In genomic region chr11:46916669-46917108, GRCh38 we compare ENCODE assay signal across 8 cellular contexts. TPM values are rescaled to one million over a fixed set of nuclear protein-coding genes. Genes with fewer than 3 reads are reported as not detected.
DNase-seq lines count a peak whose midpoint lies in the region; ATAC-seq and TF ChIP-seq lines count a peak whose summit lies in the region.

No MANE protein-coding gene starts in this region.

- peaks cover 49% of the 10 kb centered on the region for H3K4me1 ChIP-seq in DOHH2 (ENCODE audit: control insufficient read depth, low read length)

- H3K27me3 ChIP-seq in DOHH2 (ENCODE audit: control insufficient read depth, low read length) (peaks cover 19% of the 10 kb centered on the region), neural cell (ENCODE audit: insufficient read depth, low read depth, low read length) (peaks cover 37% of the 10 kb centered on the region)

- H3K4me3 Mint-ChIP-seq in activated T-cell treated with anti-CD3 and anti-CD28 coated beads, Interleukin-2, amount 50 U/mL, for 24 hours: peak overlapping the region; percentile 73

- peaks cover 73% of the 10 kb centered on the region for H3K27me3 Mint-ChIP-seq in activated T-cell treated with anti-CD3 and anti-CD28 coated beads, Interleukin-2, amount 50 U/mL, for 24 hours

- no peaks in the 10 kb centered on the region for H3K9me2 ChIP-seq in DOHH2 (replicated peaks; ENCODE audit: control insufficient read depth, low read length)
- H3K9me2 ChIP-seq in neural cell (ENCODE audit: insufficient read depth, low read length): no peaks in the 10 kb centered on the region

- no peaks in the 10 kb centered on the region for H3K36me3 Mint-ChIP-seq in activated T-cell treated with anti-CD3 and anti-CD28 coated beads, Interleukin-2, amount 50 U/mL, for 24 hours (ENCODE audit: low read depth)

- DNase-seq in HuH-7.5 (ENCODE audit: low spot score): peak; percentile 93
- DNase-seq in activated T-cell treated with anti-CD3 and anti-CD28 coated beads, Interleukin-2, amount 50 U/mL, for 24 hours: no peak
- peak; percentile 35 for DNase-seq in fibroblast of the conjunctiva (ENCODE audit: low read depth)

- H3K79me2 ChIP-seq in DOHH2 (ENCODE audit: control insufficient read depth, low read length) (no peaks in the 10 kb centered on the region), neural cell (replicated peaks; ENCODE audit: insufficient read depth, low read length) (no peaks in the 10 kb centered on the region)

- H3K4me1 Mint-ChIP-seq in activated T-cell treated with anti-CD3 and anti-CD28 coated beads, Interleukin-2, amount 50 U/mL, for 24 hours (ENCODE audit: low read depth): peaks cover 26% of the 10 kb centered on the region

- no peak overlapping the region for H3K27ac ChIP-seq in DOHH2 (ENCODE audit: low read depth, low read length)
- no peak overlapping the region for H3K27ac ChIP-seq in neural cell (ENCODE audit: low read length)

- H3K36me3 ChIP-seq in DOHH2 (ENCODE audit: control insufficient read depth, low read length) (no peaks in the 10 kb centered on the region), neural cell (ENCODE audit: insufficient read depth, low read length) (no peaks in the 10 kb centered on the region)

- H3F3A ChIP-seq in DOHH2 (ENCODE audit: control insufficient read depth, insufficient read depth): peaks cover 5% of the 10 kb centered on the region
- no peaks in the 10 kb centered on the region for H3F3A ChIP-seq in neural cell (ENCODE audit: insufficient read depth, low read length, poor library complexity, severe bottlenecking)

- ATAC-seq in HG02852 (IDR thresholded peaks at IDR 0.05; ENCODE audit: unreplicated experiment): no peak
- no peak for ATAC-seq in GM21360 (IDR thresholded peaks at IDR 0.05; ENCODE audit: unreplicated experiment)
- no peak for ATAC-seq in GM18858 (IDR thresholded peaks at IDR 0.05; ENCODE audit: unreplicated experiment)

- H4K20me1 ChIP-seq in DOHH2 (ENCODE audit: control insufficient read depth, insufficient read depth, low read depth, low read length): no peaks in the 10 kb centered on the region
- no peaks in the 10 kb centered on the region for H4K20me1 ChIP-seq in neural cell (ENCODE audit: insufficient read depth)

- peak overlapping the region; percentile 81 for H3K4me3 ChIP-seq in DOHH2 (ENCODE audit: low read length)
- peak overlapping the region; percentile 61 for H3K4me3 ChIP-seq in neural cell (ENCODE audit: low read length)

- H3K9me3 Mint-ChIP-seq in activated T-cell treated with anti-CD3 and anti-CD28 coated beads, Interleukin-2, amount 50 U/mL, for 24 hours: no peaks in the 10 kb centered on the region

- no peaks in the 10 kb centered on the region for H3K9me3 ChIP-seq in DOHH2 (ENCODE audit: control insufficient read depth, insufficient read depth, low read length)
- no peaks in the 10 kb centered on the region for H3K9me3 ChIP-seq in neural cell (ENCODE audit: low read length)

- peak overlapping the region; percentile 29 for H3K27ac Mint-ChIP-seq in activated T-cell treated with anti-CD3 and anti-CD28 coated beads, Interleukin-2, amount 50 U/mL, for 24 hours

- TF ChIP-seq RAD21 in neural cell (conservative IDR thresholded peaks at IDR 0.05): no peak

- H3K4me2 ChIP-seq in DOHH2 (ENCODE audit: low read length): peak overlapping the region; percentile 86
- H3K4me2 ChIP-seq in neural cell (ENCODE audit: low read length): peak overlapping the region; percentile 34

- no peak for TF ChIP-seq CTCF in DOHH2 (IDR thresholded peaks at IDR 0.05; ENCODE audit: low read depth, low read length, poor library complexity, severe bottlenecking)
- no peak for TF ChIP-seq CTCF in neural cell (IDR thresholded peaks at IDR 0.05; ENCODE audit: poor library complexity, severe bottlenecking)

- no peak for TF ChIP-seq EP300 in neural cell (conservative IDR thresholded peaks at IDR 0.05; ENCODE audit: poor library complexity, severe bottlenecking)

- no peak overlapping the region for H3K9ac ChIP-seq in neural cell (ENCODE audit: low read length)

- no peak overlapping the region for H2AFZ ChIP-seq in neural cell (ENCODE audit: low read depth, low read length)

TF ChIP-seq in neural cell, 6 proteins besides CTCF, POLR2A, EP300 and RAD21:
- no peak for TF ChIP-seq POLR2AphosphoS5 (IDR thresholded peaks at IDR 0.05)
- no peak for TF ChIP-seq SMC3 (conservative IDR thresholded peaks at IDR 0.05; ENCODE audit: poor library complexity)
- no peak for TF ChIP-seq MXI1 (conservative IDR thresholded peaks at IDR 0.05; ENCODE audit: poor library complexity, severe bottlenecking)
- no peak for TF ChIP-seq REST (IDR thresholded peaks at IDR 0.05; ENCODE audit: borderline replicate concordance)
TF ChIP-seq in neural cell: peak in this region for 0.

RNA-seq across cellular contexts. Expression of gene LRP4, which starts 1.7 kb away (rescaled TPM):
- 0.18 TPM in 1 of 2 replicates, not detected in the other for polyA plus RNA-seq in neural cell
- 0.24 and 0.46 TPM in 2 replicates for polyA minus RNA-seq in neural cell

RNA-seq across cellular contexts. Expression of gene CSTPP1, which starts 19.9 kb away (rescaled TPM):
- 46.4 and 64.3 TPM in 2 replicates for polyA plus RNA-seq in neural cell
- polyA minus RNA-seq in neural cell: 54.8 and 57.9 TPM in 2 replicates
